Comparison of ENCODE assay signal across 1 cellular context in genomic region chr14:100692859-100693558, GRCh38.
A peak's percentile ranks its signal among the peaks of the same experiment; 100 is the strongest.
TF ChIP-seq lines count a peak whose summit lies in the region.

No MANE protein-coding gene starts in this region.

TF ChIP-seq in HepG2, 621 proteins besides CTCF, POLR2A, EP300 and RAD21 (continued from another document and continues in another):
- TF ChIP-seq CEBPZ (IDR thresholded peaks at IDR 0.05; ENCODE audit: low read length) (no peak), FOXC1 (CRISPR knock-in tag; IDR thresholded peaks at IDR 0.05; ENCODE audit: borderline replicate concordance) (no peak), FOXO1 (CRISPR knock-in tag; IDR thresholded peaks at IDR 0.05) (peak; percentile 19; the same call in 1 of the 2 replicates), THYN1 (CRISPR knock-in tag; IDR thresholded peaks at IDR 0.05; ENCODE audit: borderline replicate concordance, low read depth) (no peak), HNRNPUL1 (IDR thresholded peaks at IDR 0.05; ENCODE audit: low read depth, low read length) (no peak), AHDC1 (CRISPR knock-in tag; IDR thresholded peaks at IDR 0.05; ENCODE audit: borderline replicate concordance) (peak; percentile 51; the same call in 1 of the 2 replicates), ELF3 (CRISPR knock-in tag; IDR thresholded peaks at IDR 0.05) (peak; percentile 30; the same call in 1 of the 2 replicates), ZNF34 (CRISPR knock-in tag; IDR thresholded peaks at IDR 0.05; ENCODE audit: borderline replicate concordance) (no peak), KLF13 (CRISPR knock-in tag; IDR thresholded peaks at IDR 0.05) (no peak), ZBTB4 (CRISPR knock-in tag; IDR thresholded peaks at IDR 0.05; ENCODE audit: borderline replicate concordance) (peak; percentile 87; the same call in 1 of the 2 replicates), MEIS2 (CRISPR knock-in tag; IDR thresholded peaks at IDR 0.05) (no peak), KAT8 (CRISPR knock-in tag; IDR thresholded peaks at IDR 0.05) (peak; percentile 62; the same call in 1 of the 2 replicates), RARA (CRISPR knock-in tag; IDR thresholded peaks at IDR 0.05) (peak; percentile 70), ZNF451 (CRISPR knock-in tag; IDR thresholded peaks at IDR 0.05) (no peak), ATRX (CRISPR knock-in tag; IDR thresholded peaks at IDR 0.05; ENCODE audit: borderline replicate concordance) (no peak), ZNF512B (CRISPR knock-in tag; IDR thresholded peaks at IDR 0.05; ENCODE audit: borderline replicate concordance) (no peak), ZNF430 (CRISPR knock-in tag; IDR thresholded peaks at IDR 0.05) (no peak), IRF2 (CRISPR knock-in tag; IDR thresholded peaks at IDR 0.05) (peak; percentile 63), SIX1 (CRISPR knock-in tag; IDR thresholded peaks at IDR 0.05; ENCODE audit: borderline replicate concordance) (no peak), IKZF5 (CRISPR knock-in tag; IDR thresholded peaks at IDR 0.05) (0 out of 2 replicates have a peak, but pooled peaks have one; percentile 21), TEAD2 (CRISPR knock-in tag; IDR thresholded peaks at IDR 0.05) (no peak), SMARCE1 (IDR thresholded peaks at IDR 0.05; ENCODE audit: borderline replicate concordance) (no peak), BATF2 (CRISPR knock-in tag; IDR thresholded peaks at IDR 0.05) (no peak), ZNF563 (CRISPR knock-in tag; IDR thresholded peaks at IDR 0.05) (0 out of 2 replicates have a peak, but pooled peaks have one; percentile 46), TEAD3 (CRISPR knock-in tag; optimal IDR thresholded peaks at IDR 0.05; ENCODE audit: borderline replicate concordance) (peak; percentile 47), MED1 (CRISPR knock-in tag; IDR thresholded peaks at IDR 0.05) (peak; percentile 77), ZNF589 (CRISPR knock-in tag; conservative IDR thresholded peaks at IDR 0.05) (no peak), HIC2 (CRISPR knock-in tag; IDR thresholded peaks at IDR 0.05; ENCODE audit: low read depth) (peak; percentile 92; the same call in 1 of the 2 replicates), ZNF746 (CRISPR knock-in tag; IDR thresholded peaks at IDR 0.05) (0 out of 2 replicates have a peak, but pooled peaks have one; percentile 47), SNAI1 (CRISPR knock-in tag; IDR thresholded peaks at IDR 0.05; ENCODE audit: borderline replicate concordance) (no peak), BHLHE40 (IDR thresholded peaks at IDR 0.05; ENCODE audit: low read length) (peak; percentile 79), ZSCAN12 (CRISPR knock-in tag; IDR thresholded peaks at IDR 0.05) (no peak), SSRP1 (CRISPR knock-in tag; IDR thresholded peaks at IDR 0.05) (0 out of 2 replicates have a peak, but pooled peaks have one; percentile 49), MAFF (IDR thresholded peaks at IDR 0.05; ENCODE audit: low read depth, low read length) (peak; percentile 1; the same call in 1 of the 2 replicates), ZNF3 (CRISPR knock-in tag; IDR thresholded peaks at IDR 0.05) (peak; percentile 66; the same call in 1 of the 2 replicates), SKI (IDR thresholded peaks at IDR 0.05; ENCODE audit: partially characterized antibody) (peak; percentile 11), KDM3A (CRISPR knock-in tag; IDR thresholded peaks at IDR 0.05; ENCODE audit: low read depth) (no peak), HDAC2 (CRISPR knock-in tag; IDR thresholded peaks at IDR 0.05) (peak; percentile 10; the same call in 1 of the 2 replicates), ZBTB37 (CRISPR knock-in tag; IDR thresholded peaks at IDR 0.05) (no peak), MTA1 (CRISPR knock-in tag; IDR thresholded peaks at IDR 0.05; ENCODE audit: borderline replicate concordance) (0 out of 2 replicates have a peak, but pooled peaks have one; percentile 16), ZNF737 (CRISPR knock-in tag; IDR thresholded peaks at IDR 0.05; ENCODE audit: borderline replicate concordance) (no peak), KDM2A (CRISPR knock-in tag; IDR thresholded peaks at IDR 0.05; ENCODE audit: borderline replicate concordance, low read depth) (no peak), DNMT3B (CRISPR knock-in tag; conservative IDR thresholded peaks at IDR 0.05) (0 out of 2 replicates have a peak, but pooled peaks have one; percentile 43)
